15 cellular contexts compared by ENCODE assay signal in the genomic region with DNA sequence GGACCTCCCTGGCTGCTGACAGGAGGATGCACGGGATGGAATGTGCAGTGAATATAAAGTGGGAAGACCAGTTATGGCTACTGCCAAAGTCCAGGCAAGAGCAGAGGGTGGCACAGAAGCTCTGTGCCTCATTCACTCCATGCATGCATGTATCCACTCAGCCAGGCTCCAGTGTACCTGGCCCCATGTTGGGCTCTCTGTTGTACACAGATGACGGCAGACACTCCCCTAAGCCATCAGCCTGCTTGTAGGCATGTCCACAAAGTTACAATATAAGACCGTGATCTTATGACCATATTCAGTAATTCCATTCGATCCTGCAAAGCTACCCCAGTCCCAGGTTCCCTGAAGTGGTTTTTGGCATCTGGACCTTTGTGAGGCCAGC.
"Had no signal": no experiment of that assay in that cellular context is flagged by ENCODE, and none has a peak within 500 bp of the region (broad histone marks: within the 10 kb centered on the region; RNA-seq: fewer than 3 reads in every experiment).

No MANE protein-coding gene starts in this region.

- H3K27ac ChIP-seq: hepatocyte had no signal

- H3K36me3 Mint-ChIP-seq: type B pancreatic cell had no signal

- DNase-seq: activated CD4-positive, alpha-beta T cell treated with anti-CD3 and anti-CD28 coated beads for 4 hours; activated CD8-positive, alpha-beta memory T cell treated with anti-CD3 and anti-CD28 coated beads, Interleukin-2, amount 50 U/mL, for 48 hours; kidney; mesendoderm; SIG-M5; stimulated activated CD4-positive, alpha-beta T cell treated with anti-CD3 and anti-CD28 coated beads, Interleukin-2, amount 100 ng/mL, for 48 hours; stimulated activated naive CD4-positive, alpha-beta T cell had no signal

- H3K27me3 ChIP-seq: hepatocyte had no signal

- H3K9me3 Mint-ChIP-seq: nephron, type B pancreatic cell had no signal

- ATAC-seq: esophagus mucosa had no signal

- H3K4me3 Mint-ChIP-seq: nephron; T-helper 1 cell treated with Interleukin-12 subunit alpha and Interleukin-12 subunit beta and Interleukin-4 antibody, amounts not matched to agents 30 μg/mL and 1 μg/mL, for 36 hours; type B pancreatic cell had no signal

- H3K4me3 ChIP-seq: hepatocyte had no signal

- FAIRE-seq: astrocyte, bronchial epithelial cell, endometrium, kidney had no signal

- H3K27ac Mint-ChIP-seq: nephron; T-helper 1 cell treated with Interleukin-12 subunit alpha and Interleukin-12 subunit beta and Interleukin-4 antibody, amounts not matched to agents 30 μg/mL and 1 μg/mL, for 36 hours; type B pancreatic cell had no signal
